Comparison of ENCODE assay signal across 21 cellular contexts in the genomic region with DNA sequence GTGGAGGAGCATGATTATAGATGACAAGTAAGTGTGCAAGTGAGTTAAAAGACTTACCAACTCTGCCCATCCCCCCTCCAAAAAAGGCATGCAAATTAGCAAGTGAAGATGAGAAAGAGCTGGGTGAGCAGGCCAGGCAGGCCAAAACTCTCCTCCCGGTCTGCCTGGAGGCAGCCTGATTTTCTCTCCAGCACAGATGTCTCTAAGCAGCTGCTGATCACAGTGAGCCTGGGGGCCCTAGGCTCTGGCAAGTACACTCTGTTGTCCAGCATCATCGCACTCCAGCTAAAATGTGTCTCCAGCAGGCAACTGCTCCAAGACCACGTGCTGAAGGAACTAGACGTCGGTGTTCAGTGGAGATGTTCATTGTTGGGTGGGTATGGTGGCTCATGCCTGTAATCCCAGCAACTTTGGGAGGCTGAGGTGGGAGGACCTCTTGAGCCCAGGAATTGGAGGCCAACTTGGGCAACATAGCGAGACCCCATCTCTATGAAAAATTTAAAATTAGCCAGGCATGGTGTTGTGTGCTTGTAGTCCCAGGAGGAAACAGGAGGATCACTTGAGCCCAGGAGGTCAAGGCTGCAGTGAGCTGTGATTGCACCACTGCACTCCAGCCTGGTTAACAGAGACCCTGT. TPM values are rescaled to one million over a fixed set of nuclear protein-coding genes. Genes with fewer than 3 reads are reported as not detected.
A peak's percentile ranks its signal among the peaks of the same experiment; 100 is the strongest.
DNase-seq lines count a peak whose midpoint lies in the region; ATAC-seq and TF ChIP-seq lines count a peak whose summit lies in the region.
"Had no signal": no experiment of that assay in that cellular context is flagged by ENCODE, and none has a peak within 500 bp of the region (broad histone marks: within the 10 kb centered on the region; RNA-seq: fewer than 3 reads in every experiment).

No MANE protein-coding gene starts in this region.

- H3K27me3 Mint-ChIP-seq in nephron progenitor cell (ENCODE audit: low read depth, poor library complexity), result no peaks in the 10 kb centered on the region
- no peaks in the 10 kb centered on the region for H3K27me3 Mint-ChIP-seq in activated T-cell treated with anti-CD3 and anti-CD28 coated beads, Interleukin-2, amount 50 U/mL, for 72 hours (ENCODE audit: low read depth)

- CTCF ChIA-PET in HEK293 (lab: Yijun Ruan, JAX), result no interaction called here

- no peaks in the 10 kb centered on the region for H3K9me3 ChIP-seq in HEK293 (ENCODE audit: control insufficient read depth, insufficient read depth, low read depth, low read length)
- H3K9me3 ChIP-seq: gastroesophageal sphincter, transverse colon had no signal

- no peak overlapping the region for H3K4me3 ChIP-seq in HEK293 (ENCODE audit: low read depth, low read length)
- no peak overlapping the region for H3K4me3 ChIP-seq in epithelial cell of esophagus (ENCODE audit: low read length)
- H3K4me3 ChIP-seq: gastroesophageal sphincter, GM23248, lung, transverse colon had no signal

- DNase-seq in NCI-H69 (lab: John Stamatoyannopoulos, UW) (peak; percentile 3), epithelial cell of esophagus (ENCODE audit: low read depth) (peak; percentile 28), nephron progenitor cell (no peak), NOMO-1 treated with DMSO at 0.1 percent for 48 hours (lab: John Stamatoyannopoulos, UW; ENCODE audit: unreplicated experiment) (no peak)
- DNase-seq in activated T-cell treated with anti-CD3 and anti-CD28 coated beads, Interleukin-2, amount 50 U/mL, for 72 hours, result no peak
- DNase-seq in activated CD4-positive, alpha-beta T cell treated with anti-CD3 and anti-CD28 coated beads, Interleukin-2, amount 50 U/mL, for 48 hours, result no peak
- DNase-seq: activated CD4-positive, alpha-beta T cell treated with anti-CD3 and anti-CD28 coated beads, Interleukin-2, amount 10 ng/mL, durations not matched to agents 24 days and 14 days; activated naive CD4-positive, alpha-beta T cell treated with anti-CD3 and anti-CD28 coated beads, Interleukin-2, amount 50 U/mL, for 16 hours; activated T-cell treated with anti-CD3 and anti-CD28 coated beads for 4 hours; AML-193; cortex of kidney; GDM1; immature natural killer cell; NCI-H1436; stimulated activated naive CD4-positive, alpha-beta T cell; transverse colon had no signal

- H3K4me1 Mint-ChIP-seq in nephron progenitor cell, result peaks cover 18% of the 10 kb centered on the region
- no peaks in the 10 kb centered on the region for H3K4me1 Mint-ChIP-seq in activated T-cell treated with anti-CD3 and anti-CD28 coated beads, Interleukin-2, amount 50 U/mL, for 72 hours (ENCODE audit: low read depth)
- H3K4me1 Mint-ChIP-seq: activated CD4-positive, alpha-beta T cell treated with anti-CD3 and anti-CD28 coated beads, Interleukin-2, amount 10 ng/mL, durations not matched to agents 24 days and 14 days; immature natural killer cell had no signal

- H3K36me3 ChIP-seq in HEK293 (ENCODE audit: control insufficient read depth in 2 of 2, insufficient read depth in 1 of 2, low read length in 2 of 2), result no peaks in the 10 kb centered on the region
- H3K36me3 ChIP-seq: gastroesophageal sphincter, transverse colon had no signal

- no peaks in the 10 kb centered on the region for H3K36me3 Mint-ChIP-seq in nephron progenitor cell (ENCODE audit: low read depth)
- no peaks in the 10 kb centered on the region for H3K36me3 Mint-ChIP-seq in activated T-cell treated with anti-CD3 and anti-CD28 coated beads, Interleukin-2, amount 50 U/mL, for 72 hours (ENCODE audit: insufficient read depth in 2 of 2)
- H3K36me3 Mint-ChIP-seq: immature natural killer cell; natural killer cell treated with Interleukin-12 subunit alpha and Interleukin-12 subunit beta and Interleukin-15 and Interleukin-18, amount 100 ng/mL, for 72 hours had no signal

- no peaks in the 10 kb centered on the region for H3K4me1 ChIP-seq in HEK293 (ENCODE audit: control insufficient read depth, insufficient read depth, low read length)
- H3K4me1 ChIP-seq: transverse colon had no signal

- peak overlapping the region; percentile 97 for H3K27ac Mint-ChIP-seq in nephron progenitor cell
- H3K27ac Mint-ChIP-seq in activated T-cell treated with anti-CD3 and anti-CD28 coated beads, Interleukin-2, amount 50 U/mL, for 72 hours, result no peak overlapping the region
- H3K27ac Mint-ChIP-seq: activated CD4-positive, alpha-beta T cell treated with anti-CD3 and anti-CD28 coated beads, Interleukin-2, amount 10 ng/mL, durations not matched to agents 24 days and 14 days; immature natural killer cell; natural killer cell treated with Interleukin-12 subunit alpha and Interleukin-12 subunit beta and Interleukin-15 and Interleukin-18, amount 100 ng/mL, for 72 hours had no signal

- no peak overlapping the region for H3K4me3 Mint-ChIP-seq in nephron progenitor cell
- no peak overlapping the region for H3K4me3 Mint-ChIP-seq in activated T-cell treated with anti-CD3 and anti-CD28 coated beads, Interleukin-2, amount 50 U/mL, for 72 hours
- H3K4me3 Mint-ChIP-seq: activated CD4-positive, alpha-beta T cell treated with anti-CD3 and anti-CD28 coated beads, Interleukin-2, amount 10 ng/mL, durations not matched to agents 24 days and 14 days; immature natural killer cell; natural killer cell treated with Interleukin-12 subunit alpha and Interleukin-12 subunit beta and Interleukin-15 and Interleukin-18, amount 100 ng/mL, for 72 hours had no signal

- ATAC-seq in activated T-cell treated with anti-CD3 and anti-CD28 coated beads, Interleukin-2, amount 50 U/mL, for 72 hours (replicated peaks in 1 of 2), result no peak
- ATAC-seq: gastroesophageal sphincter; natural killer cell treated with Interleukin-12 subunit alpha and Interleukin-12 subunit beta and Interleukin-15 and Interleukin-18, amount 100 ng/mL, for 72 hours had no signal

- TF ChIP-seq CTCF in HEK293 (tag by site-specific recombination; IDR thresholded peaks at IDR 0.05) (no peak), epithelial cell of esophagus (IDR thresholded peaks at IDR 0.05; ENCODE audit: insufficient read depth, low read depth, low read length, missing control alignments) (no peak), nephron progenitor cell (IDR thresholded peaks at IDR 0.05) (no peak)

- no peaks in the 10 kb centered on the region for H3K9me3 Mint-ChIP-seq in nephron progenitor cell
- no peaks in the 10 kb centered on the region for H3K9me3 Mint-ChIP-seq in activated T-cell treated with anti-CD3 and anti-CD28 coated beads, Interleukin-2, amount 50 U/mL, for 72 hours
- H3K9me3 Mint-ChIP-seq: activated CD4-positive, alpha-beta T cell treated with anti-CD3 and anti-CD28 coated beads, Interleukin-2, amount 10 ng/mL, durations not matched to agents 24 days and 14 days; immature natural killer cell; natural killer cell treated with Interleukin-12 subunit alpha and Interleukin-12 subunit beta and Interleukin-15 and Interleukin-18, amount 100 ng/mL, for 72 hours had no signal

- POLR2A ChIA-PET in HEK293 (lab: Yijun Ruan, JAX), result no interaction called here

- no peak overlapping the region for H3K27ac ChIP-seq in HEK293 (ENCODE audit: extremely low read depth, low read depth, low read length)
- H3K27ac ChIP-seq: gastroesophageal sphincter, GM23248, transverse colon had no signal

TF ChIP-seq in HEK293, 187 proteins besides CTCF, POLR2A, EP300 and RAD21:
- TF ChIP-seq ZNF121 (tag by site-specific recombination; IDR thresholded peaks at IDR 0.05), result 0 out of 2 replicates have a peak, but pooled peaks have one; percentile 28
- no peak for TF ChIP-seq TCF7L2 (IDR thresholded peaks at IDR 0.05; ENCODE audit: borderline replicate concordance, low read depth, low read length)
- TF ChIP-seq ZNF776 (tag by site-specific recombination; IDR thresholded peaks at IDR 0.05; ENCODE audit: borderline replicate concordance), result no peak
TF ChIP-seq in HEK293: peak in this region for 1.

RNA-seq across cellular contexts. Expression of a gene that starts 56.7 kb away (rescaled TPM):
- 100 to 1,000 TPM; 100 to 104 TPM for total RNA-seq in activated T-cell treated with anti-CD3 and anti-CD28 coated beads, Interleukin-2, amount 50 U/mL, for 72 hours

Comparison
In these comparisons a context has a peak if more than half of its experiments do, and no peak if none do; other contexts are left out.
1. DNase-seq: peak in NCI-H69 (single experiment) and epithelial cell of esophagus (single experiment); none in nephron progenitor cell (single experiment), activated T-cell treated with anti-CD3 and anti-CD28 coated beads, Interleukin-2, amount 50 U/mL, for 72 hours (0 of 2), NOMO-1 treated with DMSO at 0.1 percent for 48 hours (single experiment) and activated CD4-positive, alpha-beta T cell treated with anti-CD3 and anti-CD28 coated beads, Interleukin-2, amount 50 U/mL, for 48 hours (0 of 2).